Comparison of ENCODE assay signal across 1 cellular context in genomic region chr9:68750786-68751185, GRCh38.
TF ChIP-seq lines count a peak whose summit lies in the region.

No MANE protein-coding gene starts in this region.

TF ChIP-seq in H1, 55 proteins besides CTCF, POLR2A, EP300 and RAD21:
- peak; percentile 36; the same call in 1 of the 2 replicates for TF ChIP-seq JUND (IDR thresholded peaks at IDR 0.05; ENCODE audit: low read length)
- TF ChIP-seq RXRA (IDR thresholded peaks at IDR 0.05; ENCODE audit: insufficient read depth, low read depth, low read length), result no peak
- no peak for TF ChIP-seq RBBP5 (IDR thresholded peaks at IDR 0.05; ENCODE audit: borderline replicate concordance, low read depth, low read length)
- TF ChIP-seq CTBP2 (IDR thresholded peaks at IDR 0.05; ENCODE audit: borderline replicate concordance, insufficient read depth, insufficient read length, low read length), result no peak
